ENCODE assay signal across 31 cellular contexts in genomic region chr18:36135264-36135663, GRCh38. TPM values are rescaled to one million over a fixed set of nuclear protein-coding genes. Genes with fewer than 3 reads are reported as not detected.
"Had no signal": no experiment of that assay in that cellular context is flagged by ENCODE, and none has a peak within 500 bp of the region (broad histone marks: within the 10 kb centered on the region; RNA-seq: fewer than 3 reads in every experiment).

No MANE protein-coding gene starts in this region.

- DNase-seq: activated CD4-positive, alpha-beta T cell treated with anti-CD3 and anti-CD28 coated beads for 4 hours; activated CD4-positive, alpha-beta T cell treated with anti-CD3 and anti-CD28 coated beads, Interleukin-2, amount 10 ng/mL, durations not matched to agents 7 days and 5 days; activated CD4-positive, alpha-beta T cell treated with anti-CD3 and anti-CD28 coated beads, Interleukin-2, amount 50 U/mL, for 4 hours; activated CD4-positive, CD25-positive, alpha-beta regulatory T cell; activated CD4-positive, CD25-positive, alpha-beta regulatory T cell treated with anti-CD3 and anti-CD28 coated beads, Interleukin-2, amount 50 U/mL, for 72 hours; activated CD8-positive, alpha-beta memory T cell treated with anti-CD3 and anti-CD28 coated beads for 24 hours; activated CD8-positive, alpha-beta T cell treated with anti-CD3 and anti-CD28 coated beads for 36 hours; activated effector memory CD4-positive, alpha-beta T cell treated with anti-CD3 and anti-CD28 coated beads, Interleukin-2, amount 50 U/mL, for 16 hours; activated naive CD4-positive, alpha-beta T cell treated with anti-CD3 and anti-CD28 coated beads for 36 hours; activated naive CD8-positive, alpha-beta T cell treated with anti-CD3 and anti-CD28 coated beads, Interleukin-2, amount 10 ng/mL, durations not matched to agents 7 days and 5 days; amniotic stem cell; anterior cingulate cortex; body of pancreas; central memory CD4-positive, alpha-beta T cell; dorsolateral prefrontal cortex; effector memory CD4-positive, alpha-beta T cell; endodermal cell; erythroblast; foreskin keratinocyte; heart right ventricle; T-helper 2 cell had no signal

- H3K27ac ChIP-seq: body of pancreas, breast epithelium, cardiac muscle cell, coronary artery, esophagus muscularis mucosa, foreskin keratinocyte, gastroesophageal sphincter, heart right ventricle, hepatocyte had no signal

- H3K27me3 ChIP-seq: body of pancreas, breast epithelium, cardiac muscle cell, dorsolateral prefrontal cortex, esophagus muscularis mucosa, foreskin keratinocyte, gastroesophageal sphincter, heart right ventricle, hepatocyte had no signal

- H3K4me3 Mint-ChIP-seq: activated CD4-positive, alpha-beta T cell treated with anti-CD3 and anti-CD28 coated beads, Interleukin-2, amount 10 ng/mL, durations not matched to agents 7 days and 5 days; activated CD8-positive, alpha-beta T cell treated with anti-CD3 and anti-CD28 coated beads for 36 hours; activated naive CD4-positive, alpha-beta T cell treated with anti-CD3 and anti-CD28 coated beads for 36 hours; activated naive CD4-positive, alpha-beta T cell treated with anti-CD3 and anti-CD28 coated beads, Interleukin-2, amount 50 U/mL, for 24 hours; activated naive CD8-positive, alpha-beta T cell treated with anti-CD3 and anti-CD28 coated beads, Interleukin-2, amount 10 ng/mL, durations not matched to agents 7 days and 5 days; activated T-helper 1 cell treated with anti-CD3 and anti-CD28 coated beads, Interleukin-12 subunit alpha, Interleukin-12 subunit beta, Interleukin-2, Interleukin-4 antibody, amounts not matched to agents 30 ng/mL and 10 ng/mL and 1 ng/mL, durations not matched to agents 14 hours and 24 hours and 36 hours; dendritic cell treated with granulocyte-macrophage colony-stimulating factor and Interleukin-4, amounts not matched to agents 40 ng/mL and 50 ng/mL, for 4 days; endodermal cell had no signal

- ATAC-seq: activated CD8-positive, alpha-beta T cell treated with anti-CD3 and anti-CD28 coated beads for 36 hours; body of pancreas; foreskin keratinocyte; gastroesophageal sphincter; heart right ventricle had no signal

- H3K4me3 ChIP-seq: body of pancreas, breast epithelium, cardiac muscle cell, coronary artery, dorsolateral prefrontal cortex, esophagus muscularis mucosa, gastroesophageal sphincter, heart right ventricle, hepatocyte had no signal

- H3K9me3 ChIP-seq: body of pancreas, breast epithelium, esophagus muscularis mucosa, gastroesophageal sphincter, heart right ventricle had no signal

- H2AFZ ChIP-seq: hepatocyte had no signal

- H3K27me3 Mint-ChIP-seq: activated CD4-positive, alpha-beta T cell treated with anti-CD3 and anti-CD28 coated beads, Interleukin-2, amount 10 ng/mL, durations not matched to agents 7 days and 5 days; activated CD8-positive, alpha-beta T cell treated with anti-CD3 and anti-CD28 coated beads for 36 hours; activated naive CD4-positive, alpha-beta T cell treated with anti-CD3 and anti-CD28 coated beads, Interleukin-2, amount 50 U/mL, for 24 hours; activated naive CD8-positive, alpha-beta T cell treated with anti-CD3 and anti-CD28 coated beads, Interleukin-2, amount 10 ng/mL, durations not matched to agents 7 days and 5 days; dendritic cell treated with granulocyte-macrophage colony-stimulating factor and Interleukin-4, amounts not matched to agents 40 ng/mL and 50 ng/mL, for 4 days had no signal

- H3K9me3 Mint-ChIP-seq: activated CD4-positive, alpha-beta T cell treated with anti-CD3 and anti-CD28 coated beads, Interleukin-2, amount 10 ng/mL, durations not matched to agents 7 days and 5 days; activated CD8-positive, alpha-beta T cell treated with anti-CD3 and anti-CD28 coated beads for 36 hours; activated naive CD4-positive, alpha-beta T cell treated with anti-CD3 and anti-CD28 coated beads for 36 hours; activated naive CD4-positive, alpha-beta T cell treated with anti-CD3 and anti-CD28 coated beads, Interleukin-2, amount 50 U/mL, for 24 hours; activated naive CD8-positive, alpha-beta T cell treated with anti-CD3 and anti-CD28 coated beads, Interleukin-2, amount 10 ng/mL, durations not matched to agents 7 days and 5 days; activated T-helper 1 cell treated with anti-CD3 and anti-CD28 coated beads, Interleukin-12 subunit alpha, Interleukin-12 subunit beta, Interleukin-2, Interleukin-4 antibody, amounts not matched to agents 30 ng/mL and 10 ng/mL and 1 ng/mL, durations not matched to agents 14 hours and 24 hours and 36 hours; activated T-helper 2 cell treated with anti-CD3 and anti-CD28 coated beads, Interferon-gamma antibody, Interleukin-2, Interleukin-4, amounts not matched to agents 10 μg/mL and 5 μg/mL and 100 μg/mL, durations not matched to agents 14 hours and 24 hours and 36 hours; dendritic cell treated with granulocyte-macrophage colony-stimulating factor and Interleukin-4, amounts not matched to agents 40 ng/mL and 50 ng/mL, for 4 days; endodermal cell had no signal

- H3K4me2 ChIP-seq: hepatocyte had no signal

- H3K27ac Mint-ChIP-seq: activated CD4-positive, alpha-beta T cell treated with anti-CD3 and anti-CD28 coated beads, Interleukin-2, amount 10 ng/mL, durations not matched to agents 7 days and 5 days; activated naive CD4-positive, alpha-beta T cell treated with anti-CD3 and anti-CD28 coated beads for 36 hours; activated naive CD4-positive, alpha-beta T cell treated with anti-CD3 and anti-CD28 coated beads, Interleukin-2, amount 50 U/mL, for 24 hours; activated naive CD8-positive, alpha-beta T cell treated with anti-CD3 and anti-CD28 coated beads, Interleukin-2, amount 10 ng/mL, durations not matched to agents 7 days and 5 days; activated T-helper 1 cell treated with anti-CD3 and anti-CD28 coated beads, Interleukin-12 subunit alpha, Interleukin-12 subunit beta, Interleukin-2, Interleukin-4 antibody, amounts not matched to agents 30 ng/mL and 10 ng/mL and 1 ng/mL, durations not matched to agents 14 hours and 24 hours and 36 hours; activated T-helper 2 cell treated with anti-CD3 and anti-CD28 coated beads, Interferon-gamma antibody, Interleukin-2, Interleukin-4, amounts not matched to agents 10 μg/mL and 5 μg/mL and 100 μg/mL, durations not matched to agents 14 hours and 24 hours and 36 hours; dendritic cell treated with granulocyte-macrophage colony-stimulating factor and Interleukin-4, amounts not matched to agents 40 ng/mL and 50 ng/mL, for 4 days had no signal

RNA-seq across cellular contexts. Expression of gene MOCOS, which starts 52.0 kb away (rescaled TPM):
- total RNA-seq: activated naive CD4-positive, alpha-beta T cell treated with anti-CD3 and anti-CD28 coated beads for 36 hours had no signal
